Comparison of ENCODE assay signal across 34 cellular contexts in genomic region chr5:117682416-117682815, GRCh38.
"Had no signal": no experiment of that assay in that cellular context is flagged by ENCODE, and none has a peak within 500 bp of the region (broad histone marks: within the 10 kb centered on the region; RNA-seq: fewer than 3 reads in every experiment).

No MANE protein-coding gene starts in this region.

- H3K9me3 ChIP-seq: heart right ventricle, left lung, mucosa of descending colon, pancreas, prostate gland, sigmoid colon, upper lobe of left lung had no signal

- H3K9me3 Mint-ChIP-seq: endodermal cell; stimulated activated memory B cell treated with anti-CD40 and anti-IgM and Interleukin-4, amounts not matched to agents 10 μg/mL and 1 μg/mL and 100 μg/mL, for 72 hours had no signal

- H3K27ac ChIP-seq: heart right ventricle, left lung, pancreas, prostate gland, sigmoid colon, upper lobe of left lung had no signal

- H3K4me3 ChIP-seq: heart right ventricle, left lung, lung, mucosa of descending colon, pancreas, prostate gland, sigmoid colon, smooth muscle cell, upper lobe of left lung had no signal

- H3K36me3 Mint-ChIP-seq: activated CD8-positive, alpha-beta memory T cell treated with anti-CD3 and anti-CD28 coated beads, Interleukin-2, amount 10 ng/mL, durations not matched to agents 7 days and 5 days; activated naive CD4-positive, alpha-beta T cell treated with anti-CD3 and anti-CD28 coated beads, Interleukin-2, amount 50 U/mL, for 72 hours; naive B cell; stimulated activated memory B cell treated with anti-CD40 and anti-IgM and Interleukin-4, amounts not matched to agents 10 μg/mL and 1 μg/mL and 100 μg/mL, for 72 hours had no signal

- FAIRE-seq: islet of Langerhans, pancreas had no signal

- H3K36me3 ChIP-seq: heart right ventricle, left lung, pancreas, prostate gland, sigmoid colon, upper lobe of left lung had no signal

- H3K4me3 Mint-ChIP-seq: activated B cell treated with CpG ODN at 0.5 μM for 24 hours; activated CD8-positive, alpha-beta memory T cell treated with anti-CD3 and anti-CD28 coated beads, Interleukin-2, amount 10 ng/mL, durations not matched to agents 7 days and 5 days; activated CD8-positive, alpha-beta T cell treated with anti-CD3 and anti-CD28 coated beads for 36 hours; activated T-cell treated with anti-CD3 and anti-CD28 coated beads, Interleukin-2, amount 50 U/mL, for 72 hours; dendritic cell treated with granulocyte-macrophage colony-stimulating factor and Interleukin-4, amounts not matched to agents 40 ng/mL and 50 ng/mL, for 4 days; endodermal cell; naive B cell; stimulated activated memory B cell treated with anti-CD40 and anti-IgM and Interleukin-4, amounts not matched to agents 10 μg/mL and 1 μg/mL and 100 μg/mL, for 72 hours; stimulated activated naive CD8-positive, alpha-beta T cell treated with anti-CD3 and anti-CD28 coated beads, Interleukin-15, amount 100 ng/mL, for 72 hours; T-helper 17 cell had no signal

- H3K4me2 ChIP-seq: smooth muscle cell had no signal

- H3K27me3 ChIP-seq: heart right ventricle, left lung, pancreas, sigmoid colon, upper lobe of left lung had no signal

- H3K27me3 Mint-ChIP-seq: activated B cell treated with CpG ODN at 0.5 μM for 24 hours; activated CD8-positive, alpha-beta memory T cell treated with anti-CD3 and anti-CD28 coated beads, Interleukin-2, amount 10 ng/mL, durations not matched to agents 7 days and 5 days; activated CD8-positive, alpha-beta T cell treated with anti-CD3 and anti-CD28 coated beads for 36 hours; dendritic cell treated with granulocyte-macrophage colony-stimulating factor and Interleukin-4, amounts not matched to agents 40 ng/mL and 50 ng/mL, for 4 days; naive B cell; stimulated activated memory B cell treated with anti-CD40 and anti-IgM and Interleukin-4, amounts not matched to agents 10 μg/mL and 1 μg/mL and 100 μg/mL, for 72 hours; stimulated activated naive CD8-positive, alpha-beta T cell treated with anti-CD3 and anti-CD28 coated beads, Interleukin-15, amount 100 ng/mL, for 72 hours; T-helper 17 cell had no signal

- DNase-seq: activated B cell treated with CpG ODN at 0.5 μM for 24 hours; activated CD4-positive, alpha-beta T cell treated with anti-CD3 and anti-CD28 coated beads, Interleukin-2, amount 50 U/mL, for 1 hour; activated CD8-positive, alpha-beta memory T cell treated with anti-CD3 and anti-CD28 coated beads, Interleukin-2, amount 10 ng/mL, durations not matched to agents 7 days and 5 days; activated CD8-positive, alpha-beta T cell treated with anti-CD3 and anti-CD28 coated beads for 36 hours; activated naive CD4-positive, alpha-beta T cell; activated T-cell treated with anti-CD3 and anti-CD28 coated beads, Interleukin-2, amount 50 U/mL, for 72 hours; anterior cingulate cortex; caudate nucleus; endodermal cell; heart right ventricle; left lung; mesendoderm; mucosa of descending colon; naive B cell; nucleus accumbens; pancreas; retina; sigmoid colon; stimulated activated CD4-positive, alpha-beta T cell treated with anti-CD3 and anti-CD28 coated beads, Interleukin-1b, Interleukin-23, amount 100 ng/mL, for 48 hours; stimulated activated CD4-positive, alpha-beta T cell treated with anti-CD3 and anti-CD28 coated beads, Interleukin-4, amount 100 ng/mL, for 4 hours; stimulated activated CD8-positive, alpha-beta memory T cell treated with anti-CD3 and anti-CD28 coated beads, Interleukin-4, amount 100 ng/mL, for 48 hours; stimulated activated naive CD8-positive, alpha-beta T cell treated with anti-CD3 and anti-CD28 coated beads, Interleukin-15, amount 100 ng/mL, for 72 hours; substantia nigra; T-helper 17 cell; T1000; upper lobe of left lung had no signal

- H3K27ac Mint-ChIP-seq: activated B cell treated with CpG ODN at 0.5 μM for 24 hours; activated CD8-positive, alpha-beta memory T cell treated with anti-CD3 and anti-CD28 coated beads, Interleukin-2, amount 10 ng/mL, durations not matched to agents 7 days and 5 days; activated CD8-positive, alpha-beta T cell treated with anti-CD3 and anti-CD28 coated beads for 36 hours; activated naive CD4-positive, alpha-beta T cell treated with anti-CD3 and anti-CD28 coated beads, Interleukin-2, amount 50 U/mL, for 72 hours; activated T-cell treated with anti-CD3 and anti-CD28 coated beads, Interleukin-2, amount 50 U/mL, for 72 hours; dendritic cell treated with granulocyte-macrophage colony-stimulating factor and Interleukin-4, amounts not matched to agents 40 ng/mL and 50 ng/mL, for 4 days; endodermal cell; naive B cell; stimulated activated memory B cell treated with anti-CD40 and anti-IgM and Interleukin-4, amounts not matched to agents 10 μg/mL and 1 μg/mL and 100 μg/mL, for 72 hours; stimulated activated naive CD8-positive, alpha-beta T cell treated with anti-CD3 and anti-CD28 coated beads, Interleukin-15, amount 100 ng/mL, for 72 hours; T-helper 17 cell had no signal

- ATAC-seq: activated CD8-positive, alpha-beta memory T cell treated with anti-CD3 and anti-CD28 coated beads, Interleukin-2, amount 10 ng/mL, durations not matched to agents 7 days and 5 days; activated CD8-positive, alpha-beta T cell treated with anti-CD3 and anti-CD28 coated beads for 36 hours; activated naive CD4-positive, alpha-beta T cell treated with anti-CD3 and anti-CD28 coated beads, Interleukin-2, amount 50 U/mL, for 72 hours; activated T-cell treated with anti-CD3 and anti-CD28 coated beads, Interleukin-2, amount 50 U/mL, for 72 hours; esophagus mucosa; heart right ventricle; left lung; mucosa of descending colon; pancreas; stimulated activated memory B cell treated with anti-CD40 and anti-IgM and Interleukin-4, amounts not matched to agents 10 μg/mL and 1 μg/mL and 100 μg/mL, for 72 hours; stimulated activated naive CD8-positive, alpha-beta T cell treated with anti-CD3 and anti-CD28 coated beads, Interleukin-15, amount 100 ng/mL, for 72 hours; T-helper 17 cell had no signal

- H3K4me1 Mint-ChIP-seq: activated B cell treated with CpG ODN at 0.5 μM for 24 hours; activated CD8-positive, alpha-beta memory T cell treated with anti-CD3 and anti-CD28 coated beads, Interleukin-2, amount 10 ng/mL, durations not matched to agents 7 days and 5 days; endodermal cell; stimulated activated memory B cell treated with anti-CD40 and anti-IgM and Interleukin-4, amounts not matched to agents 10 μg/mL and 1 μg/mL and 100 μg/mL, for 72 hours; stimulated activated naive CD8-positive, alpha-beta T cell treated with anti-CD3 and anti-CD28 coated beads, Interleukin-15, amount 100 ng/mL, for 72 hours; T-helper 17 cell had no signal

- H3K4me1 ChIP-seq: left lung, pancreas, prostate gland had no signal
